10 cellular contexts compared by ENCODE assay signal in genomic region chr9:130660683-130661460, GRCh38. TPM values are rescaled to one million over a fixed set of nuclear protein-coding genes. Genes with fewer than 3 reads are reported as not detected.
DNase-seq lines count a peak whose midpoint lies in the region; ATAC-seq and TF ChIP-seq lines count a peak whose summit lies in the region.
"Had no signal": no experiment of that assay in that cellular context is flagged by ENCODE, and none has a peak within 500 bp of the region (broad histone marks: within the 10 kb centered on the region; RNA-seq: fewer than 3 reads in every experiment).

No MANE protein-coding gene starts in this region.

- ATAC-seq in Right ventricle myocardium inferior = no peak
- ATAC-seq in HG03469 (IDR thresholded peaks at IDR 0.05; ENCODE audit: unreplicated experiment) = no peak
- no peak for ATAC-seq in HG02885 (IDR thresholded peaks at IDR 0.05; ENCODE audit: poor library complexity, unreplicated experiment)

- H3K4me1 ChIP-seq in effector memory CD4-positive, alpha-beta T cell (ENCODE audit: control insufficient read depth, insufficient read depth, low read length, poor library complexity, severe bottlenecking) = peaks cover 56% of the 10 kb centered on the region
- H3K4me1 ChIP-seq in mesodermal cell (ENCODE audit: control insufficient read depth, insufficient read depth, low read length, poor library complexity, severe bottlenecking) = peaks cover 6% of the 10 kb centered on the region
- peaks cover 66% of the 10 kb centered on the region for H3K4me1 ChIP-seq in vagina

- H3K4me3 ChIP-seq in effector memory CD4-positive, alpha-beta T cell (ENCODE audit: insufficient read depth, low read depth, low read length, poor library complexity, severe bottlenecking) = peak overlapping the region; percentile 25
- H3K4me3 ChIP-seq in mesodermal cell (ENCODE audit: extremely low read depth, insufficient read depth, low read length, poor library complexity, severe bottlenecking) (peak overlapping the region; percentile 5), vagina (peak overlapping the region; percentile 27 to 39)

- no peaks in the 10 kb centered on the region for H3K36me3 ChIP-seq in effector memory CD4-positive, alpha-beta T cell (ENCODE audit: control insufficient read depth, insufficient read depth, low read length)
- H3K36me3 ChIP-seq in mesodermal cell (ENCODE audit: control insufficient read depth, insufficient read depth, low read length) = no peaks in the 10 kb centered on the region
- H3K36me3 ChIP-seq in vagina = no peaks in the 10 kb centered on the region

- no peak for TF ChIP-seq CTCF in vagina (IDR thresholded peaks at IDR 0.05)

- no peaks in the 10 kb centered on the region for H3K9me3 ChIP-seq in effector memory CD4-positive, alpha-beta T cell (ENCODE audit: control insufficient read depth, low read length)
- H3K9me3 ChIP-seq in mesodermal cell (ENCODE audit: control insufficient read depth, low read length) (no peaks in the 10 kb centered on the region), vagina (no peaks in the 10 kb centered on the region)

- WGBS in mesodermal cell (ENCODE audit: insufficient coverage in 2 of 2), 2 experiments = 0 to 1% methylated on average over 53 to 79 of the region's 82 CpGs

- intact Hi-C loops in Right ventricle myocardium inferior (cut with DNase I) = no loop called here
- intact Hi-C loops in cardiac septum (cut with DNase I) = no loop called here
- intact Hi-C loops in vagina (cut with DNase I) = no loop called here

- H3K27me3 ChIP-seq in effector memory CD4-positive, alpha-beta T cell (replicated peaks; ENCODE audit: control insufficient read depth, insufficient read depth, low read length, poor library complexity, severe bottlenecking) = peaks cover 67% of the 10 kb centered on the region
- H3K27me3 ChIP-seq in vagina = peaks cover 46% of the 10 kb centered on the region

- H3K27ac ChIP-seq in effector memory CD4-positive, alpha-beta T cell (ENCODE audit: insufficient read depth, low read length, poor library complexity, severe bottlenecking) = no peak overlapping the region
- H3K27ac ChIP-seq in mesodermal cell (ENCODE audit: low read depth, low read length, severe bottlenecking) (no peak overlapping the region), vagina (no peak overlapping the region)

- peak; percentile 57 for DNase-seq in Right ventricle myocardium inferior (ENCODE audit: missing footprints)
- DNase-seq in cardiac septum (ENCODE audit: low spot score) = no peak
- DNase-seq in effector memory CD4-positive, alpha-beta T cell = no peak
- DNase-seq in vagina (ENCODE audit: extremely low spot score in 2 of 2) = no peak
- no peak for DNase-seq in SIG-M5 (lab: John Stamatoyannopoulos, UW)
- DNase-seq: CD4-positive, alpha-beta memory T cell; nucleus accumbens had no signal

- TF ChIP-seq POLR2A in vagina (IDR thresholded peaks at IDR 0.05) = no peak

RNA-seq across cellular contexts. Expression of gene PRDM12, which starts 3.5 kb away (rescaled TPM):
- not detected for total RNA-seq in Right ventricle myocardium inferior
- total RNA-seq in cardiac septum = not detected
- polyA plus RNA-seq in mesodermal cell (2013, experiment 1 of 2) = 0.11 TPM
- polyA plus RNA-seq in mesodermal cell (2013, experiment 2 of 2) = 0.25 TPM
- not detected for total RNA-seq in vagina
- total RNA-seq: CD4-positive, alpha-beta memory T cell had no signal

RNA-seq across cellular contexts. Expression of gene EXOSC2, which starts 32.7 kb away (rescaled TPM):
- total RNA-seq in Right ventricle myocardium inferior = 11.2 TPM
- 12.7 TPM for total RNA-seq in cardiac septum
- polyA plus RNA-seq in mesodermal cell (2013, experiment 1 of 2) = 20.9 TPM
- polyA plus RNA-seq in mesodermal cell (2013, experiment 2 of 2) = 19.2 TPM
- total RNA-seq in vagina = 13.5 TPM
